Comparison of ENCODE assay signal across 8 cellular contexts in the genomic region with DNA sequence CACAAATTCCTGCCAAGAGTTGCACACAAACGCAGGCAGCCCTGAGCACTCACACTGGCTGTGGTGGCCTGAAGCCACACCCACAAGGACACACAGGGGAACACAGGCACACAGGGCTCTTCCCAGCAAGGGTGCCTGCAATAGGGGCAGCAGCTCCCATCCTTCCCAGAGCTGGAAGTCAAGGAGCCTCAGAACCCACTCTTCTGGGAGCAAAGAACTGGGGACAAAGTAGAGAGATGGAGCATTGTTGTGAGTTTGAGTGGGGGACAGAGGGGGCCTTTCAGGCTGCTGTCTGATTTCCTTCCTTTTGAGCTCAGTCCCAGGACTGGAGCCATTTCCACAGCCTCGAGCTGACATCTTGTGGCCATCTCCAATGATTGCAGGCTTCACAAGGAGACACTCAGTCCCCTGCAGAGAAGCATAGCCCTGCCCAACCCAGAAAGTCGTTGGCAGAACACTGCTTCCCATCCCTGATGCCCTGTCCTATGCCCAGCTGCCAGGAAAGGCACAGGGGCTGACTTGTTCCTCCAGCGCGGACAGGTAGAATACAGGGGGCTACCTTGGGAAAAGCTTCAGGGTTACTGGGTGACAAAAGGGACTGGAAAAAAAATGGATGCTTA. TPM values are rescaled to one million over a fixed set of nuclear protein-coding genes. Genes with fewer than 3 reads are reported as not detected.
A peak's percentile ranks its signal among the peaks of the same experiment; 100 is the strongest.
DNase-seq lines count a peak whose midpoint lies in the region; ATAC-seq and TF ChIP-seq lines count a peak whose summit lies in the region.

No MANE protein-coding gene starts in this region.

- CTCF ChIA-PET in RWPE1 (lab: Yijun Ruan, JAX): interaction anchor here (0.5 to 2.4 kb wide), 32 partner anchors 10 to 479 kb away, joined by 3 to 37 read pairs (median 3); partner anchors contain the start of gene LZTS2

- intact Hi-C loops in left lung (cut with DNase I): loop anchor here in 1 of 2 donors (10.0 kb wide), 2 partner anchors 214 to 314 kb away; no protein-coding TSS in a partner anchor

- H3K9me3 Mint-ChIP-seq in stimulated activated naive CD8-positive, alpha-beta T cell treated with anti-CD3 and anti-CD28 coated beads, Interleukin-15, amount 100 ng/mL, for 72 hours: no peaks in the 10 kb centered on the region

- H3K36me3 ChIP-seq in left lung: no peaks in the 10 kb centered on the region

- POLR2A ChIA-PET in RWPE1 (lab: Yijun Ruan, JAX; ENCODE audit: low non-redundant PET): no interaction called here

- DNase-seq in NCI-H510A treated with DMSO at 0.1 percent for 48 hours (lab: John Stamatoyannopoulos, UW) (peak; percentile 32), NCI-H510A (lab: John Stamatoyannopoulos, UW) (no peak), RWPE1 (ENCODE audit: low spot score) (peak; percentile 90), cerebellar cortex (ENCODE audit: low spot score) (peak; percentile 82), left lung (no peak)
- peak; percentile 87 for DNase-seq in Jurkat, Clone E6-1 (ENCODE audit: low read depth, low spot score)
- peak; percentile 35 to 46 for DNase-seq in stimulated activated naive CD8-positive, alpha-beta T cell treated with anti-CD3 and anti-CD28 coated beads, Interleukin-15, amount 100 ng/mL, for 72 hours

- H3K4me1 Mint-ChIP-seq in stimulated activated naive CD8-positive, alpha-beta T cell treated with anti-CD3 and anti-CD28 coated beads, Interleukin-15, amount 100 ng/mL, for 72 hours: peaks cover 10% of the 10 kb centered on the region

- H3K4me3 ChIP-seq in Jurkat, Clone E6-1 (ENCODE audit: low read length): no peak overlapping the region
- no peak overlapping the region for H3K4me3 ChIP-seq in left lung

- no peaks in the 10 kb centered on the region for H3K9me3 ChIP-seq in left lung

- ATAC-seq in left lung (peak; percentile 82), GM19452 (IDR thresholded peaks at IDR 0.05; ENCODE audit: unreplicated experiment) (no peak)
- peak; percentile 83 for ATAC-seq in stimulated activated naive CD8-positive, alpha-beta T cell treated with anti-CD3 and anti-CD28 coated beads, Interleukin-15, amount 100 ng/mL, for 72 hours

- peaks cover 0 to 28% of the 10 kb centered on the region in 2 donors for H3K27me3 ChIP-seq in left lung

- TF ChIP-seq CTCF in RWPE1 (conservative IDR thresholded peaks at IDR 0.05; ENCODE audit: low read depth) (peak; percentile 71), left lung (IDR thresholded peaks at IDR 0.05) (peak; percentile 33 to 39)

- peak overlapping the region in 1 of 2 donors; percentile 49 for H3K27ac Mint-ChIP-seq in stimulated activated naive CD8-positive, alpha-beta T cell treated with anti-CD3 and anti-CD28 coated beads, Interleukin-15, amount 100 ng/mL, for 72 hours

- no peak overlapping the region for H3K4me3 Mint-ChIP-seq in stimulated activated naive CD8-positive, alpha-beta T cell treated with anti-CD3 and anti-CD28 coated beads, Interleukin-15, amount 100 ng/mL, for 72 hours

- H3K27ac ChIP-seq in RWPE1 (no peak overlapping the region), left lung (no peak overlapping the region)

- H3K4me1 ChIP-seq in left lung: peaks cover 3 to 6% of the 10 kb centered on the region in 2 donors

- peaks cover 30% of the 10 kb centered on the region for H3K27me3 Mint-ChIP-seq in stimulated activated naive CD8-positive, alpha-beta T cell treated with anti-CD3 and anti-CD28 coated beads, Interleukin-15, amount 100 ng/mL, for 72 hours

RNA-seq across cellular contexts. Expression of gene SLF2, which starts 34.4 kb away (rescaled TPM):
- 16.2 TPM for polyA plus RNA-seq in Jurkat, Clone E6-1 (2012; ENCODE audit: insufficient read depth, insufficient read length)
- total RNA-seq in left lung: 10 to 100 TPM; 26.4 to 35.6 TPM

Comparison
In these comparisons a context has a peak if more than half of its experiments do, and no peak if none do; other contexts are left out.
1. DNase-seq: peak in NCI-H510A treated with DMSO at 0.1 percent for 48 hours (single experiment), Jurkat, Clone E6-1 (single experiment), RWPE1 (single experiment), cerebellar cortex (single experiment) and stimulated activated naive CD8-positive, alpha-beta T cell treated with anti-CD3 and anti-CD28 coated beads, Interleukin-15, amount 100 ng/mL, for 72 hours (2 of 2); none in NCI-H510A (single experiment) and left lung (0 of 2).